Comparison of ENCODE assay signal across 8 cellular contexts in the genomic region with DNA sequence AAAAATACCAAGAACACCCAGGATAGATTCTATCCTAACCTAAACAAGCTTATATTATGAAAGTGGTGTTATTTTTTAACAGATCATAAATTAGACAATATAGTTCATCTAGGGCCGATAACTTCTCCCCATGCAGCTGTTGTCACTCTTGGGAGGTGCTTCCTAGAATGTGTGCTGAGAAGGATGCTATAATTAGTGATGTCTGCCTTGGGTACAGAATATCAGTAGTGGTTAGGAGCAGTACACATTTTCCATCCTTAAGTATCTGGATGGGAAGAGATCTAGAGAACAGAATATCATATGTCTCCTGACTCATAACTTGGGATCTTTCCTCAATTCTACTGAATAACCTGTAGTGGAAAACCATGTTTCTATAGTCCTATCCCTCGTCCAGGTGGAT.
"Had no signal": no experiment of that assay in that cellular context is flagged by ENCODE, and none has a peak within 500 bp of the region (broad histone marks: within the 10 kb centered on the region; RNA-seq: fewer than 3 reads in every experiment).

No MANE protein-coding gene starts in this region.

- FAIRE-seq: H54, HTR-8/SVneo, K562 had no signal

- DNase-seq: GM23248, GOT3, H9, HCEC 1CT, IMR-90 had no signal

- H2AFZ ChIP-seq: GM23248 had no signal

- H3K4me3 ChIP-seq: GM23248, K562 had no signal

- H3K9me3 Mint-ChIP-seq: H9 had no signal

- H3K27ac Mint-ChIP-seq: H9 had no signal

- H3K4me3 Mint-ChIP-seq: H9 had no signal

- H3K27ac ChIP-seq: GM23248 had no signal

- H3K9ac ChIP-seq: GM23248 had no signal
